ENCODE assay signal across 1 cellular context in the genomic region with DNA sequence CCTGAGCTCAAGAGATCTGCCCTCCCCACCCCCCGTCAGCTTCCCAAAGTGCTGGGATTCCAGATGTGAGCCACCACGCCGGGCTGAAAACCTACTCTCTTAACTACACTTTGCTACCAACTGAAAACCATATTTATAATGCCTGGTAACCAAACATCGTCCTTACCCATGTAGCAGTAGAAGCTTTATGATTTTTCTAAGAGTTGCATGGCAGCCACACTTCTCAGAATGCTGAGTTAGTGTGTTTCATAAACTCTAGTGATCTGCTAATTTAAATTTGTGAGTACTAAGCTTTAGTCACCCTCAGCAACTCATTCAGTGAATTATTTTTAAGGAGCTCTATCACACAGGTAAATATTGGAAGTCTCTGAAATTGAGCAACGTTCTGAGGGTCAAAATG.
TF ChIP-seq lines count a peak whose summit lies in the region.

No MANE protein-coding gene starts in this region.

TF ChIP-seq in H1, 55 proteins besides CTCF, POLR2A, EP300 and RAD21:
- no peak for TF ChIP-seq HDAC2 (IDR thresholded peaks at IDR 0.05; ENCODE audit: borderline replicate concordance in 1 of 2, low read depth in 2 of 2, low read length in 2 of 2)
- no peak for TF ChIP-seq KDM4A (IDR thresholded peaks at IDR 0.05; ENCODE audit: low read depth, low read length, severe bottlenecking)
- no peak for TF ChIP-seq CHD1 (IDR thresholded peaks at IDR 0.05; ENCODE audit: low read depth, low read length)
- TF ChIP-seq JUND (IDR thresholded peaks at IDR 0.05; ENCODE audit: low read length): no peak
- no peak for TF ChIP-seq SIX5 (IDR thresholded peaks at IDR 0.05; ENCODE audit: low read depth, low read length)
- TF ChIP-seq TEAD4 (IDR thresholded peaks at IDR 0.05; ENCODE audit: low read depth, low read length): no peak
- TF ChIP-seq, protein P1, sequence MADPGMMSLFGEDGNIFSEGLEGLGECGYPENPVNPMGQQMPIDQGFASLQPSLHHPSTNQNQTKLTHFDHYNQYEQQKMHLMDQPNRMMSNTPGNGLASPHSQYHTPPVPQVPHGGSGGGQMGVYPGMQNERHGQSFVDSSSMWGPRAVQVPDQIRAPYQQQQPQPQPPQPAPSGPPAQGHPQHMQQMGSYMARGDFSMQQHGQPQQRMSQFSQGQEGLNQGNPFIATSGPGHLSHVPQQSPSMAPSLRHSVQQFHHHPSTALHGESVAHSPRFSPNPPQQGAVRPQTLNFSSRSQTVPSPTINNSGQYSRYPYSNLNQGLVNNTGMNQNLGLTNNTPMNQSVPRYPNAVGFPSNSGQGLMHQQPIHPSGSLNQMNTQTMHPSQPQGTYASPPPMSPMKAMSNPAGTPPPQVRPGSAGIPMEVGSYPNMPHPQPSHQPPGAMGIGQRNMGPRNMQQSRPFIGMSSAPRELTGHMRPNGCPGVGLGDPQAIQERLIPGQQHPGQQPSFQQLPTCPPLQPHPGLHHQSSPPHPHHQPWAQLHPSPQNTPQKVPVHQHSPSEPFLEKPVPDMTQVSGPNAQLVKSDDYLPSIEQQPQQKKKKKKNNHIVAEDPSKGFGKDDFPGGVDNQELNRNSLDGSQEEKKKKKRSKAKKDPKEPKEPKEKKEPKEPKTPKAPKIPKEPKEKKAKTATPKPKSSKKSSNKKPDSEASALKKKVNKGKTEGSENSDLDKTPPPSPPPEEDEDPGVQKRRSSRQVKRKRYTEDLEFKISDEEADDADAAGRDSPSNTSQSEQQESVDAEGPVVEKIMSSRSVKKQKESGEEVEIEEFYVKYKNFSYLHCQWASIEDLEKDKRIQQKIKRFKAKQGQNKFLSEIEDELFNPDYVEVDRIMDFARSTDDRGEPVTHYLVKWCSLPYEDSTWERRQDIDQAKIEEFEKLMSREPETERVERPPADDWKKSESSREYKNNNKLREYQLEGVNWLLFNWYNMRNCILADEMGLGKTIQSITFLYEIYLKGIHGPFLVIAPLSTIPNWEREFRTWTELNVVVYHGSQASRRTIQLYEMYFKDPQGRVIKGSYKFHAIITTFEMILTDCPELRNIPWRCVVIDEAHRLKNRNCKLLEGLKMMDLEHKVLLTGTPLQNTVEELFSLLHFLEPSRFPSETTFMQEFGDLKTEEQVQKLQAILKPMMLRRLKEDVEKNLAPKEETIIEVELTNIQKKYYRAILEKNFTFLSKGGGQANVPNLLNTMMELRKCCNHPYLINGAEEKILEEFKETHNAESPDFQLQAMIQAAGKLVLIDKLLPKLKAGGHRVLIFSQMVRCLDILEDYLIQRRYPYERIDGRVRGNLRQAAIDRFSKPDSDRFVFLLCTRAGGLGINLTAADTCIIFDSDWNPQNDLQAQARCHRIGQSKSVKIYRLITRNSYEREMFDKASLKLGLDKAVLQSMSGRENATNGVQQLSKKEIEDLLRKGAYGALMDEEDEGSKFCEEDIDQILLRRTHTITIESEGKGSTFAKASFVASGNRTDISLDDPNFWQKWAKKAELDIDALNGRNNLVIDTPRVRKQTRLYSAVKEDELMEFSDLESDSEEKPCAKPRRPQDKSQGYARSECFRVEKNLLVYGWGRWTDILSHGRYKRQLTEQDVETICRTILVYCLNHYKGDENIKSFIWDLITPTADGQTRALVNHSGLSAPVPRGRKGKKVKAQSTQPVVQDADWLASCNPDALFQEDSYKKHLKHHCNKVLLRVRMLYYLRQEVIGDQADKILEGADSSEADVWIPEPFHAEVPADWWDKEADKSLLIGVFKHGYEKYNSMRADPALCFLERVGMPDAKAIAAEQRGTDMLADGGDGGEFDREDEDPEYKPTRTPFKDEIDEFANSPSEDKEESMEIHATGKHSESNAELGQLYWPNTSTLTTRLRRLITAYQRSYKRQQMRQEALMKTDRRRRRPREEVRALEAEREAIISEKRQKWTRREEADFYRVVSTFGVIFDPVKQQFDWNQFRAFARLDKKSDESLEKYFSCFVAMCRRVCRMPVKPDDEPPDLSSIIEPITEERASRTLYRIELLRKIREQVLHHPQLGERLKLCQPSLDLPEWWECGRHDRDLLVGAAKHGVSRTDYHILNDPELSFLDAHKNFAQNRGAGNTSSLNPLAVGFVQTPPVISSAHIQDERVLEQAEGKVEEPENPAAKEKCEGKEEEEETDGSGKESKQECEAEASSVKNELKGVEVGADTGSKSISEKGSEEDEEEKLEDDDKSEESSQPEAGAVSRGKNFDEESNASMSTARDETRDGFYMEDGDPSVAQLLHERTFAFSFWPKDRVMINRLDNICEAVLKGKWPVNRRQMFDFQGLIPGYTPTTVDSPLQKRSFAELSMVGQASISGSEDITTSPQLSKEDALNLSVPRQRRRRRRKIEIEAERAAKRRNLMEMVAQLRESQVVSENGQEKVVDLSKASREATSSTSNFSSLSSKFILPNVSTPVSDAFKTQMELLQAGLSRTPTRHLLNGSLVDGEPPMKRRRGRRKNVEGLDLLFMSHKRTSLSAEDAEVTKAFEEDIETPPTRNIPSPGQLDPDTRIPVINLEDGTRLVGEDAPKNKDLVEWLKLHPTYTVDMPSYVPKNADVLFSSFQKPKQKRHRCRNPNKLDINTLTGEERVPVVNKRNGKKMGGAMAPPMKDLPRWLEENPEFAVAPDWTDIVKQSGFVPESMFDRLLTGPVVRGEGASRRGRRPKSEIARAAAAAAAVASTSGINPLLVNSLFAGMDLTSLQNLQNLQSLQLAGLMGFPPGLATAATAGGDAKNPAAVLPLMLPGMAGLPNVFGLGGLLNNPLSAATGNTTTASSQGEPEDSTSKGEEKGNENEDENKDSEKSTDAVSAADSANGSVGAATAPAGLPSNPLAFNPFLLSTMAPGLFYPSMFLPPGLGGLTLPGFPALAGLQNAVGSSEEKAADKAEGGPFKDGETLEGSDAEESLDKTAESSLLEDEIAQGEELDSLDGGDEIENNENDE (IDR thresholded peaks at IDR 0.05; ENCODE audit: insufficient replicate concordance, low read length): no peak
- no peak for TF ChIP-seq RFX5 (IDR thresholded peaks at IDR 0.05; ENCODE audit: borderline replicate concordance, low read depth, low read length)
- TF ChIP-seq GTF2F1 (IDR thresholded peaks at IDR 0.05; ENCODE audit: borderline replicate concordance, low read depth, low read length): no peak
- TF ChIP-seq BACH1 (IDR thresholded peaks at IDR 0.05; ENCODE audit: low read length): no peak
- TF ChIP-seq ASH2L (IDR thresholded peaks at IDR 0.05; ENCODE audit: low read length): no peak
- TF ChIP-seq, protein P2, sequence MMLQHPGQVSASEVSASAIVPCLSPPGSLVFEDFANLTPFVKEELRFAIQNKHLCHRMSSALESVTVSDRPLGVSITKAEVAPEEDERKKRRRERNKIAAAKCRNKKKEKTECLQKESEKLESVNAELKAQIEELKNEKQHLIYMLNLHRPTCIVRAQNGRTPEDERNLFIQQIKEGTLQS (IDR thresholded peaks at IDR 0.05; ENCODE audit: insufficient read depth, low read depth, low read length): no peak
